In genomic region chr3:190532626-190533155, GRCh38 we compare ENCODE assay signal across 20 cellular contexts. TPM values are rescaled to one million over a fixed set of nuclear protein-coding genes. Genes with fewer than 3 reads are reported as not detected.
DNase-seq lines count a peak whose midpoint lies in the region; ATAC-seq and TF ChIP-seq lines count a peak whose summit lies in the region.
"Had no signal": no experiment of that assay in that cellular context is flagged by ENCODE, and none has a peak within 500 bp of the region (broad histone marks: within the 10 kb centered on the region; RNA-seq: fewer than 3 reads in every experiment).

No MANE protein-coding gene starts in this region.

- 0 out of 2 replicates have a peak overlapping the region, but pooled peaks have one; percentile 2 for H3K9ac ChIP-seq in SK-N-SH

- H2AFZ ChIP-seq in SK-N-SH (ENCODE audit: low read depth) (no peak overlapping the region), osteoblast (ENCODE audit: low read length) (peak overlapping the region; percentile 81)

- no peak for TF ChIP-seq RAD21 in SK-N-SH (IDR thresholded peaks at IDR 0.05; ENCODE audit: low read length)

- WGBS in SK-N-SH (ENCODE audit: low lambda C conversion rate): 62% methylated on average over 9 of the region's 9 CpGs
- 72% methylated on average over 9 of the region's 9 CpGs for WGBS in esophagus muscularis mucosa

- intact Hi-C loops in esophagus muscularis mucosa (cut with DNase I): no loop called here
- intact Hi-C loops in vagina (cut with DNase I): no loop called here

- TF ChIP-seq EP300 in SK-N-SH (IDR thresholded peaks at IDR 0.05; ENCODE audit: borderline replicate concordance in 1 of 2, low read depth in 1 of 2, low read length in 1 of 2) (no peak), esophagus muscularis mucosa (IDR thresholded peaks at IDR 0.05) (no peak)

- H3K4me2 ChIP-seq in SK-N-SH: no peak overlapping the region
- no peak overlapping the region for H3K4me2 ChIP-seq in osteoblast (ENCODE audit: insufficient read depth, low read length)

- TF ChIP-seq CTCF in SK-N-SH (IDR thresholded peaks at IDR 0.05): no peak
- no peak for TF ChIP-seq CTCF in esophagus muscularis mucosa (IDR thresholded peaks at IDR 0.05)
- TF ChIP-seq CTCF in osteoblast (IDR thresholded peaks at IDR 0.05; ENCODE audit: extremely low read depth, low read depth, low read length): no peak
- TF ChIP-seq CTCF in vagina (IDR thresholded peaks at IDR 0.05): no peak

- H3K4me1 ChIP-seq in SK-N-SH (ENCODE audit: control insufficient read depth in 1 of 2, insufficient read depth in 2 of 2, low read depth in 1 of 2, low read length in 1 of 2) (peaks cover 0 to 57% of the 10 kb centered on the region in 2 experiments; a peak in 1 of 4 replicates), esophagus muscularis mucosa (peaks cover 0 to 20% (median 13%) of the 10 kb centered on the region in 4 donors), osteoblast (ENCODE audit: insufficient read depth, low read length) (peaks cover 28% of the 10 kb centered on the region), vagina (peaks cover 54% of the 10 kb centered on the region)

- peaks cover 6% of the 10 kb centered on the region for H3F3A ChIP-seq in SK-N-SH (replicated peaks; ENCODE audit: insufficient read depth)

- DNase-seq in SK-N-SH (no peak), esophagus muscularis mucosa (ENCODE audit: extremely low spot score) (no peak), osteoblast (ENCODE audit: insufficient read length, low spot score, missing footprints) (no peak), vagina (ENCODE audit: extremely low spot score in 2 of 2) (no peak), HEK293T (ENCODE audit: extremely low spot score) (no peak), hippocampal formation (lab: John Stamatoyannopoulos, UW) (no peak)
- DNase-seq: activated CD8-positive, alpha-beta memory T cell treated with anti-CD3 and anti-CD28 coated beads for 24 hours; activated gamma-delta T cell treated with Interleukin-2 at 50 U/mL for 16 hours; brain microvascular endothelial cell; COR-L47; effector memory CD4-positive, alpha-beta T cell; kidney glomerular epithelial cell; naive B cell; NCI-H2107; NCI-H82; retina; SHP77; stimulated activated naive CD4-positive, alpha-beta T cell had no signal

- no peak overlapping the region for H3K4me3 ChIP-seq in SK-N-SH (ENCODE audit: low read depth in 2 of 2, low read length in 1 of 2)
- no peak overlapping the region for H3K4me3 ChIP-seq in esophagus muscularis mucosa
- H3K4me3 ChIP-seq in osteoblast (ENCODE audit: insufficient read depth, low read length): no peak overlapping the region
- H3K4me3 ChIP-seq in vagina: no peak overlapping the region

- no peak for ATAC-seq in SK-N-SH treated with all-trans-retinoic acid at 6 μM for 48 hours
- ATAC-seq in GM21367 (IDR thresholded peaks at IDR 0.05; ENCODE audit: unreplicated experiment): no peak

- H4K20me1 ChIP-seq in SK-N-SH (ENCODE audit: insufficient read depth): no peaks in the 10 kb centered on the region
- H4K20me1 ChIP-seq in osteoblast (ENCODE audit: insufficient read depth, low read length): no peaks in the 10 kb centered on the region

- H3K79me2 ChIP-seq in SK-N-SH (ENCODE audit: insufficient read depth) (no peaks in the 10 kb centered on the region; the same call in 1 of the 2 replicates), osteoblast (ENCODE audit: insufficient read depth, low read length) (peaks cover 10% of the 10 kb centered on the region)

- H3K36me3 ChIP-seq in SK-N-SH (replicated peaks in 1 of 2; ENCODE audit: control insufficient read depth in 1 of 2, insufficient read depth in 2 of 2, low read length in 1 of 2) (no peaks in the 10 kb centered on the region), esophagus muscularis mucosa (no peaks in the 10 kb centered on the region), osteoblast (ENCODE audit: insufficient read depth, low read length) (no peaks in the 10 kb centered on the region), vagina (no peaks in the 10 kb centered on the region)
- H3K36me3 ChIP-seq: brain microvascular endothelial cell had no signal

- H3K9me2 ChIP-seq in SK-N-SH: no peaks in the 10 kb centered on the region

- no peak for TF ChIP-seq POLR2A in esophagus muscularis mucosa (IDR thresholded peaks at IDR 0.05; ENCODE audit: low read depth)
- TF ChIP-seq POLR2A in vagina (IDR thresholded peaks at IDR 0.05): no peak

- CTCF ChIA-PET in SK-N-SH (lab: Yijun Ruan, JAX): no interaction called here
- CTCF ChIA-PET in HEK293T (lab: Yijun Ruan, JAX): interaction anchor here (0.8 kb wide), 1 partner anchor 158 kb away, joined by 3 read pairs; no protein-coding TSS in a partner anchor

- H3K9me3 ChIP-seq in SK-N-SH: no peaks in the 10 kb centered on the region
- no peaks in the 10 kb centered on the region for H3K9me3 ChIP-seq in esophagus muscularis mucosa
- H3K9me3 ChIP-seq in osteoblast (ENCODE audit: low read depth, low read length): no peaks in the 10 kb centered on the region
- H3K9me3 ChIP-seq in vagina: no peaks in the 10 kb centered on the region

- no peaks in the 10 kb centered on the region for H3K27me3 ChIP-seq in SK-N-SH (ENCODE audit: insufficient read depth)
- no peaks in the 10 kb centered on the region for H3K27me3 ChIP-seq in esophagus muscularis mucosa
- H3K27me3 ChIP-seq in osteoblast (ENCODE audit: insufficient read depth, low read length): no peaks in the 10 kb centered on the region
- H3K27me3 ChIP-seq in vagina: no peaks in the 10 kb centered on the region
- H3K27me3 ChIP-seq: brain microvascular endothelial cell had no signal

- POLR2A ChIA-PET in SK-N-SH (lab: Yijun Ruan, JAX): no interaction called here
- POLR2A ChIA-PET in HEK293T (lab: Yijun Ruan, JAX): no interaction called here

- H3K27ac ChIP-seq in SK-N-SH (ENCODE audit: low read depth in 2 of 2, low read length in 1 of 2) (peak overlapping the region; percentile 22 to 85; a peak in 3 of 4 replicates), esophagus muscularis mucosa (replicated peaks in 1 of 4) (peak overlapping the region in 3 of 4 donors; percentile 21 to 66 (median 40)), osteoblast (ENCODE audit: low read depth, low read length) (peak overlapping the region; percentile 93), vagina (peak overlapping the region; percentile 20)

TF ChIP-seq in SK-N-SH, 30 proteins besides CTCF, POLR2A, EP300 and RAD21 (continues in another document):
- TF ChIP-seq MEF2A (IDR thresholded peaks at IDR 0.05; ENCODE audit: borderline replicate concordance, low read depth) (no peak), IRF3 (IDR thresholded peaks at IDR 0.05; ENCODE audit: low read depth, low read length) (no peak), RCOR1 (IDR thresholded peaks at IDR 0.05; ENCODE audit: low read length) (no peak), NRF1 (IDR thresholded peaks at IDR 0.05; ENCODE audit: low read depth, low read length) (no peak), RFX5 (IDR thresholded peaks at IDR 0.05; ENCODE audit: low read length) (no peak), JUND (IDR thresholded peaks at IDR 0.05) (no peak), YY1 (IDR thresholded peaks at IDR 0.05; ENCODE audit: low read depth) (no peak)

TF ChIP-seq in SK-N-SH treated with all-trans-retinoic acid at 6 μM for 48 hours, 23 proteins besides CTCF, POLR2A, EP300 and RAD21 (continues in another document):
- TF ChIP-seq OSR1 (CRISPR knock-in tag; IDR thresholded peaks at IDR 0.05) (no peak), ZNF565 (CRISPR knock-in tag; conservative IDR thresholded peaks at IDR 0.05; ENCODE audit: low read depth) (no peak), BACH2 (CRISPR knock-in tag; IDR thresholded peaks at IDR 0.05; ENCODE audit: borderline replicate concordance) (no peak), CREB5 (CRISPR knock-in tag; IDR thresholded peaks at IDR 0.05; ENCODE audit: low read depth) (no peak), ZNF8 (CRISPR knock-in tag; IDR thresholded peaks at IDR 0.05) (no peak)

TF ChIP-seq in HEK293T, 16 proteins besides CTCF, POLR2A, EP300 and RAD21:
- TF ChIP-seq PKNOX1 (IDR thresholded peaks at IDR 0.05): no peak
- TF ChIP-seq ELF4 (IDR thresholded peaks at IDR 0.05): no peak
- TF ChIP-seq CTBP1 (IDR thresholded peaks at IDR 0.05; ENCODE audit: borderline replicate concordance): no peak
- TF ChIP-seq SP1 (IDR thresholded peaks at IDR 0.05): no peak
- no peak for TF ChIP-seq FOXM1 (IDR thresholded peaks at IDR 0.05; ENCODE audit: borderline replicate concordance)
- no peak for TF ChIP-seq FOXA1 (IDR thresholded peaks at IDR 0.05)
- no peak for TF ChIP-seq LEF1 (IDR thresholded peaks at IDR 0.05; ENCODE audit: borderline replicate concordance)
- TF ChIP-seq L3MBTL2 (conservative IDR thresholded peaks at IDR 0.05): no peak
- no peak for TF ChIP-seq HDGF (IDR thresholded peaks at IDR 0.05; ENCODE audit: borderline replicate concordance)
- TF ChIP-seq NFRKB (IDR thresholded peaks at IDR 0.05): no peak
- no peak for TF ChIP-seq BHLHE40 (IDR thresholded peaks at IDR 0.05; ENCODE audit: borderline replicate concordance)
- no peak for TF ChIP-seq FOXK2 (IDR thresholded peaks at IDR 0.05)
- no peak for TF ChIP-seq SUZ12 (IDR thresholded peaks at IDR 0.05)
- TF ChIP-seq ARNT (IDR thresholded peaks at IDR 0.05): no peak
- TF ChIP-seq TARDBP (IDR thresholded peaks at IDR 0.05): no peak
- no peak for TF ChIP-seq ZNF384 (IDR thresholded peaks at IDR 0.05)

RNA-seq across cellular contexts. Expression of gene IL1RAP, which starts 18.8 kb away (rescaled TPM):
- polyA plus RNA-seq in SK-N-SH (2012; rRNA removed): 7.6 and 10.8 TPM in 2 replicates
- 8.2 and 8.7 TPM in 2 replicates for polyA plus RNA-seq in SK-N-SH (2012; cell fraction: cytosol; rRNA removed)
- polyA plus RNA-seq in SK-N-SH (2012; cell fraction: nucleus; rRNA removed): 3.6 and 10.1 TPM in 2 replicates
- total RNA-seq in esophagus muscularis mucosa: 10 to 100 TPM in 1 of 4 donors, 1 to 10 TPM in 3; 4.5 to 13.9 (median 5.2) TPM
- 14.7 and 14.8 TPM in 2 replicates for total RNA-seq in osteoblast
- 26.0 TPM for total RNA-seq in vagina

Comparison
In these comparisons a context has a peak if more than half of its experiments do, and no peak if none do; other contexts are left out.
1. H3K27ac ChIP-seq: peak in every context shown above with its lines; median percentile 93 in osteoblast; 54 in SK-N-SH; 40 in esophagus muscularis mucosa; 20 in vagina.